Comparison of ENCODE assay signal across 8 cellular contexts in genomic region chr6:132812756-132813172, GRCh38. TPM values are rescaled to one million over a fixed set of nuclear protein-coding genes. Genes with fewer than 3 reads are reported as not detected.
A peak's percentile ranks its signal among the peaks of the same experiment; 100 is the strongest.
DNase-seq lines count a peak whose midpoint lies in the region; ATAC-seq, FAIRE-seq and TF ChIP-seq lines count a peak whose summit lies in the region.

No MANE protein-coding gene starts in this region.

- no peaks in the 10 kb centered on the region for H3K9me3 Mint-ChIP-seq in activated CD4-positive, alpha-beta memory T cell treated with anti-CD3 and anti-CD28 coated beads, Interleukin-2, amount 10 ng/mL, durations not matched to agents 7 days and 5 days

- H3K4me3 ChIP-seq in stomach smooth muscle (ENCODE audit: low read length in 2 of 2), result peak overlapping the region; percentile 99

- POLR2A ChIA-PET in activated CD4-positive, alpha-beta memory T cell treated with anti-CD3 and anti-CD28 coated beads, Interleukin-2, amount 10 ng/mL, durations not matched to agents 7 days and 5 days (lab: Charles Lee), result interaction anchor here (0.6 to 8.0 kb wide), 8 partner anchors 10 to 341 kb away, joined by 3 to 155 read pairs (median 6); partner anchors contain the start of genes SLC18B1 and STX7

- H3K9me3 ChIP-seq in stomach smooth muscle (ENCODE audit: control insufficient read depth in 2 of 2, low read length in 2 of 2), result no peaks in the 10 kb centered on the region

- ATAC-seq in HG03108 (IDR thresholded peaks at IDR 0.05; ENCODE audit: unreplicated experiment), result peak; percentile 2

- CTCF ChIA-PET in activated CD4-positive, alpha-beta memory T cell treated with anti-CD3 and anti-CD28 coated beads, Interleukin-2, amount 10 ng/mL, durations not matched to agents 7 days and 5 days (lab: Charles Lee), result interaction anchor here (0.7 to 7.3 kb wide), 7 partner anchors 10 to 533 kb away, joined by 3 to 83 read pairs (median 4); partner anchors contain the start of gene SLC18B1

- no peaks in the 10 kb centered on the region for H3K27me3 ChIP-seq in stomach smooth muscle (ENCODE audit: control insufficient read depth in 1 of 2, insufficient read depth in 2 of 2, low read length in 2 of 2)

- peaks cover 10 to 20% of the 10 kb centered on the region in 2 donors for H3K36me3 ChIP-seq in stomach smooth muscle (ENCODE audit: control insufficient read depth in 2 of 2, insufficient read depth in 2 of 2, low read length in 2 of 2)

- H3K4me1 ChIP-seq in stomach smooth muscle (ENCODE audit: control insufficient read depth, insufficient read depth, low read length), result peaks cover 19% of the 10 kb centered on the region

- H3K27me3 Mint-ChIP-seq in activated CD4-positive, alpha-beta memory T cell treated with anti-CD3 and anti-CD28 coated beads, Interleukin-2, amount 10 ng/mL, durations not matched to agents 7 days and 5 days, result peaks cover 17% of the 10 kb centered on the region

- H3K4me3 Mint-ChIP-seq in activated CD4-positive, alpha-beta memory T cell treated with anti-CD3 and anti-CD28 coated beads, Interleukin-2, amount 10 ng/mL, durations not matched to agents 7 days and 5 days, result peak overlapping the region; percentile 96

- H3K9ac ChIP-seq in stomach smooth muscle (ENCODE audit: low read length in 2 of 2), result peak overlapping the region; percentile 76 to 90

- peak overlapping the region; percentile 99 for H3K27ac Mint-ChIP-seq in activated CD4-positive, alpha-beta memory T cell treated with anti-CD3 and anti-CD28 coated beads, Interleukin-2, amount 10 ng/mL, durations not matched to agents 7 days and 5 days

- H3K27ac ChIP-seq in stomach smooth muscle (ENCODE audit: low read length), result peak overlapping the region; percentile 84

- H3K36me3 Mint-ChIP-seq in activated CD4-positive, alpha-beta memory T cell treated with anti-CD3 and anti-CD28 coated beads, Interleukin-2, amount 10 ng/mL, durations not matched to agents 7 days and 5 days (ENCODE audit: low read depth), result peaks cover 36% of the 10 kb centered on the region

- H3K4me1 Mint-ChIP-seq in activated CD4-positive, alpha-beta memory T cell treated with anti-CD3 and anti-CD28 coated beads, Interleukin-2, amount 10 ng/mL, durations not matched to agents 7 days and 5 days, result peaks cover 38% of the 10 kb centered on the region

- TF ChIP-seq CTCF in D721Med (IDR thresholded peaks at IDR 0.05; ENCODE audit: insufficient read depth, missing control alignments), result no peak

- no peak for FAIRE-seq in D721Med (lab: Jason Lieb, UNC)

- DNase-seq in activated CD8-positive, alpha-beta memory T cell treated with anti-CD3 and anti-CD28 coated beads for 24 hours, result peak; percentile 59
- DNase-seq in activated CD8-positive, alpha-beta memory T cell treated with anti-CD3 and anti-CD28 coated beads, Interleukin-2, amount 50 U/mL, for 48 hours, result no peak
- DNase-seq in activated CD4-positive, alpha-beta memory T cell treated with anti-CD3 and anti-CD28 coated beads, Interleukin-2, amount 10 ng/mL, durations not matched to agents 7 days and 5 days, result peak; percentile 20
- DNase-seq in iris pigment epithelial cell (ENCODE audit: low read depth), result peak; percentile 70
- no peak for DNase-seq in NCI-H2227 treated with DMSO at 0.1 percent for 48 hours (lab: John Stamatoyannopoulos, UW)
- no peak for DNase-seq in D721Med (ENCODE audit: insufficient read length, low spot score)

RNA-seq across cellular contexts. Expression of gene RPS12, which starts 1.6 kb away (rescaled TPM):
- 1,000 to 10,000 TPM; 1,199 to 1,203 TPM for total RNA-seq in activated CD4-positive, alpha-beta memory T cell treated with anti-CD3 and anti-CD28 coated beads, Interleukin-2, amount 10 ng/mL, durations not matched to agents 7 days and 5 days

RNA-seq across cellular contexts. Expression of gene SLC18B1, which starts 14.3 kb away (rescaled TPM):
- 1 to 10 TPM; 7.2 to 7.7 TPM for total RNA-seq in activated CD4-positive, alpha-beta memory T cell treated with anti-CD3 and anti-CD28 coated beads, Interleukin-2, amount 10 ng/mL, durations not matched to agents 7 days and 5 days

RNA-seq across cellular contexts. Expression of gene VNN2, which starts 55.1 kb away (rescaled TPM):
- total RNA-seq in activated CD4-positive, alpha-beta memory T cell treated with anti-CD3 and anti-CD28 coated beads, Interleukin-2, amount 10 ng/mL, durations not matched to agents 7 days and 5 days, result 1 to 10 TPM; 5.3 to 6.1 TPM

Comparison
In these comparisons a context has a peak if more than half of its experiments do, and no peak if none do; other contexts are left out.
1. DNase-seq: peak in activated CD8-positive, alpha-beta memory T cell treated with anti-CD3 and anti-CD28 coated beads for 24 hours (single experiment), activated CD4-positive, alpha-beta memory T cell treated with anti-CD3 and anti-CD28 coated beads, Interleukin-2, amount 10 ng/mL, durations not matched to agents 7 days and 5 days (single experiment) and iris pigment epithelial cell (single experiment); none in activated CD8-positive, alpha-beta memory T cell treated with anti-CD3 and anti-CD28 coated beads, Interleukin-2, amount 50 U/mL, for 48 hours (single experiment), NCI-H2227 treated with DMSO at 0.1 percent for 48 hours (single experiment) and D721Med (single experiment).